In genomic region chr10:73790886-73791625, GRCh38 we compare ENCODE assay signal across 15 cellular contexts. TPM values are rescaled to one million over a fixed set of nuclear protein-coding genes. Genes with fewer than 3 reads are reported as not detected.
DNase-seq lines count a peak whose midpoint lies in the region; ATAC-seq and TF ChIP-seq lines count a peak whose summit lies in the region.
"Had no signal": no experiment of that assay in that cellular context is flagged by ENCODE, and none has a peak within 500 bp of the region (broad histone marks: within the 10 kb centered on the region; RNA-seq: fewer than 3 reads in every experiment).

No MANE protein-coding gene starts in this region.

- H3K4me3 Mint-ChIP-seq in natural killer cell treated with Interleukin-12 subunit alpha and Interleukin-12 subunit beta and Interleukin-15 and Interleukin-18, amount 100 ng/mL, for 72 hours, result no peak overlapping the region
- H3K4me3 Mint-ChIP-seq in natural killer cell (no peak overlapping the region), nephron progenitor cell (no peak overlapping the region)
- H3K4me3 Mint-ChIP-seq: CD14-positive monocyte; CD4-positive, alpha-beta memory T cell; GM23338; HFFc6 had no signal

- peaks cover 16% of the 10 kb centered on the region for H3K36me3 Mint-ChIP-seq in natural killer cell treated with Interleukin-12 subunit alpha and Interleukin-12 subunit beta and Interleukin-15 and Interleukin-18, amount 100 ng/mL, for 72 hours
- H3K36me3 Mint-ChIP-seq in natural killer cell (no peaks in the 10 kb centered on the region), nephron progenitor cell (ENCODE audit: low read depth) (peaks cover 41% of the 10 kb centered on the region)

- H3K27me3 Mint-ChIP-seq in natural killer cell treated with Interleukin-12 subunit alpha and Interleukin-12 subunit beta and Interleukin-15 and Interleukin-18, amount 100 ng/mL, for 72 hours, result no peaks in the 10 kb centered on the region
- H3K27me3 Mint-ChIP-seq in natural killer cell (ENCODE audit: low read depth in 2 of 2) (no peaks in the 10 kb centered on the region), nephron progenitor cell (ENCODE audit: low read depth, poor library complexity) (no peaks in the 10 kb centered on the region)
- H3K27me3 Mint-ChIP-seq: CD4-positive, alpha-beta memory T cell had no signal

- peaks cover 12 to 26% of the 10 kb centered on the region in 2 donors for H3K4me1 Mint-ChIP-seq in natural killer cell treated with Interleukin-12 subunit alpha and Interleukin-12 subunit beta and Interleukin-15 and Interleukin-18, amount 100 ng/mL, for 72 hours (ENCODE audit: low read depth in 2 of 2)
- H3K4me1 Mint-ChIP-seq in natural killer cell, result peaks cover 17 to 29% of the 10 kb centered on the region in 2 donors
- peaks cover 14% of the 10 kb centered on the region for H3K4me1 Mint-ChIP-seq in nephron progenitor cell

- intact Hi-C loops in natural killer cell (cut with micrococcal nuclease), result no loop called here
- intact Hi-C loops in sciatic nerve (cut with DNase I), result no loop called here

- no peaks in the 10 kb centered on the region for H3K9me3 Mint-ChIP-seq in natural killer cell treated with Interleukin-12 subunit alpha and Interleukin-12 subunit beta and Interleukin-15 and Interleukin-18, amount 100 ng/mL, for 72 hours
- no peaks in the 10 kb centered on the region for H3K9me3 Mint-ChIP-seq in natural killer cell
- H3K9me3 Mint-ChIP-seq in nephron progenitor cell, result no peaks in the 10 kb centered on the region
- H3K9me3 Mint-ChIP-seq: CD4-positive, alpha-beta memory T cell; GM23338; HFFc6 had no signal

- peak; percentile 22 for DNase-seq in natural killer cell treated with Interleukin-12 subunit alpha and Interleukin-12 subunit beta and Interleukin-15 and Interleukin-18, amount 100 ng/mL, for 72 hours (ENCODE audit: low spot score)
- no peak for DNase-seq in natural killer cell
- DNase-seq in nephron progenitor cell, result no peak
- peak; percentile 44 for DNase-seq in sciatic nerve (ENCODE audit: low spot score)
- DNase-seq in NCI-H2107 (lab: John Stamatoyannopoulos, UW), result no peak
- DNase-seq in NCI-H524 (lab: John Stamatoyannopoulos, UW), result no peak
- no peak for DNase-seq in GOT3 (lab: John Stamatoyannopoulos, UW)
- DNase-seq: 8988T; CD4-positive, alpha-beta memory T cell; DMS79 treated with DMSO at 0.1 percent for 48 hours; GF-D8; HFFc6 had no signal

- ATAC-seq in natural killer cell treated with Interleukin-12 subunit alpha and Interleukin-12 subunit beta and Interleukin-15 and Interleukin-18, amount 100 ng/mL, for 72 hours, result no peak
- ATAC-seq in natural killer cell (no peak), sciatic nerve (no peak)
- ATAC-seq: GM23338, HCT116 had no signal

- TF ChIP-seq CTCF in natural killer cell (IDR thresholded peaks at IDR 0.05) (no peak), nephron progenitor cell (IDR thresholded peaks at IDR 0.05) (no peak)

- no peak overlapping the region for H3K27ac Mint-ChIP-seq in natural killer cell treated with Interleukin-12 subunit alpha and Interleukin-12 subunit beta and Interleukin-15 and Interleukin-18, amount 100 ng/mL, for 72 hours
- H3K27ac Mint-ChIP-seq in natural killer cell, result no peak overlapping the region
- peak overlapping the region; percentile 25 for H3K27ac Mint-ChIP-seq in nephron progenitor cell
- H3K27ac Mint-ChIP-seq: CD14-positive monocyte, GM23338, HFFc6 had no signal

RNA-seq across cellular contexts. Expression of gene ZSWIM8, which starts 5.7 kb away (rescaled TPM):
- total RNA-seq in natural killer cell treated with Interleukin-12 subunit alpha and Interleukin-12 subunit beta and Interleukin-15 and Interleukin-18, amount 100 ng/mL, for 72 hours, result 100 to 1,000 TPM; 121 to 148 TPM
- 100 to 1,000 TPM; 157 to 161 (median 159) TPM for total RNA-seq in natural killer cell
- 99.1 TPM for total RNA-seq in sciatic nerve

RNA-seq across cellular contexts. Expression of gene CHCHD1, which starts 9.2 kb away (rescaled TPM):
- total RNA-seq in natural killer cell treated with Interleukin-12 subunit alpha and Interleukin-12 subunit beta and Interleukin-15 and Interleukin-18, amount 100 ng/mL, for 72 hours, result 10 to 100 TPM; 18.7 to 28.5 TPM
- 1 to 10 TPM; 5.2 to 7.0 (median 5.9) TPM for total RNA-seq in natural killer cell
- 13.2 TPM for total RNA-seq in sciatic nerve

RNA-seq across cellular contexts. Expression of gene NDST2, which starts 20.3 kb away (rescaled TPM):
- 10 to 100 TPM; 42.8 to 83.3 TPM for total RNA-seq in natural killer cell treated with Interleukin-12 subunit alpha and Interleukin-12 subunit beta and Interleukin-15 and Interleukin-18, amount 100 ng/mL, for 72 hours
- total RNA-seq in natural killer cell (10 to 100 TPM; 64.7 to 73.8 (median 65.4) TPM), sciatic nerve (32.9 TPM)

RNA-seq across cellular contexts. Expression of gene SEC24C, which starts 46.9 kb away (rescaled TPM):
- 100 to 1,000 TPM; 152 to 172 TPM for total RNA-seq in natural killer cell treated with Interleukin-12 subunit alpha and Interleukin-12 subunit beta and Interleukin-15 and Interleukin-18, amount 100 ng/mL, for 72 hours
- total RNA-seq in natural killer cell, result 100 to 1,000 TPM; 153 to 161 (median 160) TPM
- 53.6 TPM for total RNA-seq in sciatic nerve

Comparison
In these comparisons a context has a peak if more than half of its experiments do, and no peak if none do; other contexts are left out.
1. DNase-seq: peak in natural killer cell treated with Interleukin-12 subunit alpha and Interleukin-12 subunit beta and Interleukin-15 and Interleukin-18, amount 100 ng/mL, for 72 hours (single experiment) and sciatic nerve (single experiment); none in natural killer cell (single experiment), nephron progenitor cell (single experiment), NCI-H2107 (single experiment), NCI-H524 (0 of 2) and GOT3 (single experiment).